ENCODE assay signal across 23 cellular contexts in the genomic region with DNA sequence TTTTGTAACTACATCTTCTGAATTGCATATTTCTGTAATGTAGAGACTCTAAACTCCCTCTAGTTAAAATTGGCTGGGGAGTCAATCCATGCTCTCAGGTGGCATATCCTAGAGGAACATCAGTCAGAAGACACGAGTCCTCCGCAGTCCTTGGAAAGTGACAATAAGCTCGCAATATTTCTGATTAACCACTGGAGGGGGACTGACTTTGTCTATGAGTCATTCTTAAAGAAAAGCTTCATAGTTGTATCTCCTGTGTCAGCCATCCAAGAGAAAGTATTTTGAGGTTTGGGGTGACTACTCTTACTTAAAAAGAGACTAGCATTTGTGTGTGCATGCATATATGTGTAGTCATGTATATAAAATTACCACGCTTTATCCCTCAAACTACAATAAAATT.
DNase-seq lines count a peak whose midpoint lies in the region; TF ChIP-seq lines count a peak whose summit lies in the region.
"Had no signal": no experiment of that assay in that cellular context is flagged by ENCODE, and none has a peak within 500 bp of the region (broad histone marks: within the 10 kb centered on the region; RNA-seq: fewer than 3 reads in every experiment).

No MANE protein-coding gene starts in this region.

- H3K4me3 Mint-ChIP-seq in chondrocyte (ENCODE audit: unreplicated experiment): no peak overlapping the region
- H3K4me3 Mint-ChIP-seq: activated naive CD8-positive, alpha-beta T cell treated with anti-CD3 and anti-CD28 coated beads, Interleukin-2, amount 10 ng/mL, durations not matched to agents 7 days and 5 days; activated T-cell treated with anti-CD3 and anti-CD28 coated beads, Interleukin-2, amount 50 U/mL, for 4 hours; nephron progenitor cell had no signal

- H3K9ac ChIP-seq in neural cell (ENCODE audit: low read length): no peak overlapping the region
- H3K9ac ChIP-seq: BLaER1 treated with 17β-estradiol and CSF1 and Interleukin-3, amounts not matched to agents 10 nM and 100 nM had no signal

- no peak for TF ChIP-seq POLR2A in tibial nerve (IDR thresholded peaks at IDR 0.05)
- TF ChIP-seq POLR2A in breast epithelium (IDR thresholded peaks at IDR 0.05): no peak

- H2AFZ ChIP-seq in neural cell (ENCODE audit: low read depth, low read length): no peak overlapping the region

- peaks cover 31% of the 10 kb centered on the region for H3K27me3 Mint-ChIP-seq in chondrocyte (ENCODE audit: low read depth)

- H3K4me3 ChIP-seq in neural cell (ENCODE audit: low read length) (no peak overlapping the region), tibial nerve (no peak overlapping the region), breast epithelium (no peak overlapping the region)
- H3K4me3 ChIP-seq: BLaER1 treated with 17β-estradiol and CSF1 and Interleukin-3, amounts not matched to agents 10 nM and 100 nM; esophagus squamous epithelium; MG63; upper lobe of left lung had no signal

- TF ChIP-seq RAD21 in neural cell (conservative IDR thresholded peaks at IDR 0.05): no peak

- H3K27ac ChIP-seq in neural cell (ENCODE audit: low read length) (no peak overlapping the region), tibial nerve (no peak overlapping the region), breast epithelium (no peak overlapping the region)
- H3K27ac ChIP-seq: 22Rv1; BLaER1 treated with 17β-estradiol and CSF1 and Interleukin-3, amounts not matched to agents 10 nM and 100 nM; esophagus squamous epithelium; upper lobe of left lung had no signal

- H3K4me2 ChIP-seq in neural cell (ENCODE audit: low read length): no peak overlapping the region
- H3K4me2 ChIP-seq: BLaER1 treated with 17β-estradiol and CSF1 and Interleukin-3, amounts not matched to agents 10 nM and 100 nM had no signal

- no peaks in the 10 kb centered on the region for H3K9me3 Mint-ChIP-seq in chondrocyte (ENCODE audit: low read depth)
- H3K9me3 Mint-ChIP-seq: activated naive CD8-positive, alpha-beta T cell treated with anti-CD3 and anti-CD28 coated beads, Interleukin-2, amount 10 ng/mL, durations not matched to agents 7 days and 5 days; activated T-cell treated with anti-CD3 and anti-CD28 coated beads, Interleukin-2, amount 50 U/mL, for 4 hours; nephron progenitor cell had no signal

- H3K9me2 ChIP-seq in neural cell (ENCODE audit: insufficient read depth, low read length): no peaks in the 10 kb centered on the region

- intact Hi-C loops in breast epithelium (cut with DNase I; ENCODE audit: low total_unique reads): no loop called here

- no peaks in the 10 kb centered on the region for H3K36me3 Mint-ChIP-seq in chondrocyte (ENCODE audit: low read depth)
- H3K36me3 Mint-ChIP-seq: activated naive CD8-positive, alpha-beta T cell treated with anti-CD3 and anti-CD28 coated beads, Interleukin-2, amount 10 ng/mL, durations not matched to agents 7 days and 5 days had no signal

- TF ChIP-seq EP300 in neural cell (conservative IDR thresholded peaks at IDR 0.05; ENCODE audit: poor library complexity, severe bottlenecking) (no peak), tibial nerve (IDR thresholded peaks at IDR 0.05) (no peak)

- TF ChIP-seq CTCF in chondrocyte (IDR thresholded peaks at IDR 0.05) (peak; percentile 43), neural cell (IDR thresholded peaks at IDR 0.05; ENCODE audit: poor library complexity, severe bottlenecking) (peak; percentile 23), tibial nerve (IDR thresholded peaks at IDR 0.05) (no peak), breast epithelium (IDR thresholded peaks at IDR 0.05) (no peak)

- no peaks in the 10 kb centered on the region for H3K36me3 ChIP-seq in neural cell (ENCODE audit: insufficient read depth, low read length)
- H3K36me3 ChIP-seq in tibial nerve: no peaks in the 10 kb centered on the region
- H3K36me3 ChIP-seq in breast epithelium: no peaks in the 10 kb centered on the region
- H3K36me3 ChIP-seq: BLaER1 treated with 17β-estradiol and CSF1 and Interleukin-3, amounts not matched to agents 10 nM and 100 nM; esophagus squamous epithelium; MG63; upper lobe of left lung had no signal

- 73 to 75% methylated on average over 4 of the region's 4 CpGs for WGBS in tibial nerve, 2 donors

- no peaks in the 10 kb centered on the region for H3F3A ChIP-seq in neural cell (ENCODE audit: insufficient read depth, low read length, poor library complexity, severe bottlenecking)

- H3K9me3 ChIP-seq in neural cell (ENCODE audit: low read length) (no peaks in the 10 kb centered on the region), tibial nerve (no peaks in the 10 kb centered on the region), breast epithelium (no peaks in the 10 kb centered on the region)
- H3K9me3 ChIP-seq: BLaER1 treated with 17β-estradiol and CSF1 and Interleukin-3, amounts not matched to agents 10 nM and 100 nM; esophagus squamous epithelium; MG63; upper lobe of left lung had no signal

- DNase-seq in DMS 273 (lab: John Stamatoyannopoulos, UW; ENCODE audit: unreplicated experiment) (peak; percentile 8), DMS 273 treated with DMSO at 0.1 percent for 48 hours (lab: John Stamatoyannopoulos, UW) (no peak), NAMALWA (ENCODE audit: low spot score) (peak; percentile 9), chondrocyte (ENCODE audit: low spot score) (no peak), tibial nerve (ENCODE audit: low spot score in 2 of 2) (no peak), breast epithelium (ENCODE audit: low spot score in 2 of 2) (no peak), T-helper 9 cell (no peak)
- DNase-seq: activated CD4-positive, alpha-beta T cell treated with anti-CD3 and anti-CD28 coated beads, Interleukin-2, amount 50 U/mL, for 4 hours; activated naive CD8-positive, alpha-beta T cell treated with anti-CD3 and anti-CD28 coated beads, Interleukin-2, amount 10 ng/mL, durations not matched to agents 7 days and 5 days; activated T-cell treated with anti-CD3 and anti-CD28 coated beads, Interleukin-2, amount 50 U/mL, for 4 hours; esophagus squamous epithelium; head of caudate nucleus; MG63; NCI-H187; NCI-H510A treated with DMSO at 0.1 percent for 48 hours; nephron progenitor cell; retina; stimulated activated CD4-positive, alpha-beta T cell treated with anti-CD3 and anti-CD28 coated beads, Interleukin-15, amount 100 ng/mL, for 24 hours; stimulated activated naive CD4-positive, alpha-beta T cell treated with Interleukin-2 at 50 U/mL for 16 hours; upper lobe of left lung had no signal

- H3K79me2 ChIP-seq in neural cell (replicated peaks; ENCODE audit: insufficient read depth, low read length): no peaks in the 10 kb centered on the region

- H3K27me3 ChIP-seq in neural cell (ENCODE audit: insufficient read depth, low read depth, low read length): no peaks in the 10 kb centered on the region
- H3K27me3 ChIP-seq in tibial nerve: no peaks in the 10 kb centered on the region
- H3K27me3 ChIP-seq in breast epithelium: no peaks in the 10 kb centered on the region
- H3K27me3 ChIP-seq: BLaER1 treated with 17β-estradiol and CSF1 and Interleukin-3, amounts not matched to agents 10 nM and 100 nM; upper lobe of left lung had no signal

- H3K4me1 Mint-ChIP-seq in chondrocyte (ENCODE audit: low read depth): no peaks in the 10 kb centered on the region
- H3K4me1 Mint-ChIP-seq: activated naive CD8-positive, alpha-beta T cell treated with anti-CD3 and anti-CD28 coated beads, Interleukin-2, amount 10 ng/mL, durations not matched to agents 7 days and 5 days had no signal

- no peak overlapping the region for H3K27ac Mint-ChIP-seq in chondrocyte (ENCODE audit: unreplicated experiment)
- H3K27ac Mint-ChIP-seq: activated naive CD8-positive, alpha-beta T cell treated with anti-CD3 and anti-CD28 coated beads, Interleukin-2, amount 10 ng/mL, durations not matched to agents 7 days and 5 days; nephron progenitor cell had no signal

- no peaks in the 10 kb centered on the region for H4K20me1 ChIP-seq in neural cell (ENCODE audit: insufficient read depth)
- H4K20me1 ChIP-seq: BLaER1 treated with 17β-estradiol and CSF1 and Interleukin-3, amounts not matched to agents 10 nM and 100 nM had no signal

- H3K4me1 ChIP-seq in tibial nerve: no peaks in the 10 kb centered on the region
- no peaks in the 10 kb centered on the region for H3K4me1 ChIP-seq in breast epithelium
- H3K4me1 ChIP-seq: esophagus squamous epithelium, upper lobe of left lung had no signal

TF ChIP-seq in neural cell, 6 proteins besides CTCF, POLR2A, EP300 and RAD21:
- TF ChIP-seq SMC3 (conservative IDR thresholded peaks at IDR 0.05; ENCODE audit: poor library complexity) (no peak), EZH2 (IDR thresholded peaks at IDR 0.05; ENCODE audit: borderline replicate concordance, insufficient read depth, low read length, poor library complexity, severe bottlenecking) (no peak), TAF1 (IDR thresholded peaks at IDR 0.05; ENCODE audit: low read depth) (no peak), MXI1 (conservative IDR thresholded peaks at IDR 0.05; ENCODE audit: poor library complexity, severe bottlenecking) (no peak), POLR2AphosphoS5 (IDR thresholded peaks at IDR 0.05) (no peak)
- TF ChIP-seq, protein P1, sequence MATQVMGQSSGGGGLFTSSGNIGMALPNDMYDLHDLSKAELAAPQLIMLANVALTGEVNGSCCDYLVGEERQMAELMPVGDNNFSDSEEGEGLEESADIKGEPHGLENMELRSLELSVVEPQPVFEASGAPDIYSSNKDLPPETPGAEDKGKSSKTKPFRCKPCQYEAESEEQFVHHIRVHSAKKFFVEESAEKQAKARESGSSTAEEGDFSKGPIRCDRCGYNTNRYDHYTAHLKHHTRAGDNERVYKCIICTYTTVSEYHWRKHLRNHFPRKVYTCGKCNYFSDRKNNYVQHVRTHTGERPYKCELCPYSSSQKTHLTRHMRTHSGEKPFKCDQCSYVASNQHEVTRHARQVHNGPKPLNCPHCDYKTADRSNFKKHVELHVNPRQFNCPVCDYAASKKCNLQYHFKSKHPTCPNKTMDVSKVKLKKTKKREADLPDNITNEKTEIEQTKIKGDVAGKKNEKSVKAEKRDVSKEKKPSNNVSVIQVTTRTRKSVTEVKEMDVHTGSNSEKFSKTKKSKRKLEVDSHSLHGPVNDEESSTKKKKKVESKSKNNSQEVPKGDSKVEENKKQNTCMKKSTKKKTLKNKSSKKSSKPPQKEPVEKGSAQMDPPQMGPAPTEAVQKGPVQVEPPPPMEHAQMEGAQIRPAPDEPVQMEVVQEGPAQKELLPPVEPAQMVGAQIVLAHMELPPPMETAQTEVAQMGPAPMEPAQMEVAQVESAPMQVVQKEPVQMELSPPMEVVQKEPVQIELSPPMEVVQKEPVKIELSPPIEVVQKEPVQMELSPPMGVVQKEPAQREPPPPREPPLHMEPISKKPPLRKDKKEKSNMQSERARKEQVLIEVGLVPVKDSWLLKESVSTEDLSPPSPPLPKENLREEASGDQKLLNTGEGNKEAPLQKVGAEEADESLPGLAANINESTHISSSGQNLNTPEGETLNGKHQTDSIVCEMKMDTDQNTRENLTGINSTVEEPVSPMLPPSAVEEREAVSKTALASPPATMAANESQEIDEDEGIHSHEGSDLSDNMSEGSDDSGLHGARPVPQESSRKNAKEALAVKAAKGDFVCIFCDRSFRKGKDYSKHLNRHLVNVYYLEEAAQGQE (IDR thresholded peaks at IDR 0.05; ENCODE audit: borderline replicate concordance): no peak

Comparison
In these comparisons a context has a peak if more than half of its experiments do, and no peak if none do; other contexts are left out.
1. DNase-seq: peak in DMS 273 (single experiment) and NAMALWA (single experiment); none in DMS 273 treated with DMSO at 0.1 percent for 48 hours (single experiment), chondrocyte (single experiment), tibial nerve (0 of 2), breast epithelium (0 of 2) and T-helper 9 cell (single experiment).
2. CTCF ChIP-seq: peak in chondrocyte (single experiment) and neural cell (single experiment); none in tibial nerve (0 of 5) and breast epithelium (0 of 3).